In the genomic region with DNA sequence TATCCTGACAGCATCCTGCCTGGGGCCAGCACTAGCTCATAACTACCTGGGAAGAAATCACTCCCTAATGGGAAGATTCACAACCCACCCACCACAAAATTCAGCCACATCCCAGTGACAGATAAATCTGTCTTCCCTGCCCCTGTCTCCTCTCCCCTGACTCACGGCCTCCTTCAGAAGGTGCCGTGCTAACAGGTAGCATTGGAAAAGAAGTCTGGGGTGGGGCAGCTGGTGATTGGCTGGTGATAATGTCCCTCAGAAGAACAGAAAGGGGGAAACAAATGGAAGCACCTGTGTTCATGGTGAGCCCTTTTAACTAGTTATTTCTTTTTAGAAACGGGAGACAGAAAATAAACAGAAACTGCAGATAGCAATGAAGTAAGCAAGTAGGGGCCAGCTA, we compare ENCODE assay signal across 13 cellular contexts. TPM values are rescaled to one million over a fixed set of nuclear protein-coding genes. Genes with fewer than 3 reads are reported as not detected.
DNase-seq lines count a peak whose midpoint lies in the region; ATAC-seq and TF ChIP-seq lines count a peak whose summit lies in the region.
"Had no signal": no experiment of that assay in that cellular context is flagged by ENCODE, and none has a peak within 500 bp of the region (broad histone marks: within the 10 kb centered on the region; RNA-seq: fewer than 3 reads in every experiment).

No MANE protein-coding gene starts in this region.

- TF ChIP-seq EP300 in tibial nerve (IDR thresholded peaks at IDR 0.05), result no peak

- CTCF ChIA-PET in activated naive CD4-positive, alpha-beta T cell treated with anti-CD3 and anti-CD28 coated beads, Interleukin-2, amount 10 ng/mL, durations not matched to agents 7 days and 5 days (lab: Charles Lee), result interaction anchor here (0.9 to 5.0 kb wide), 4 partner anchors 24 to 76 kb away, joined by 3 to 66 read pairs (median 3); no protein-coding TSS in a partner anchor

- H3K4me1 ChIP-seq in mesenchymal stem cell (ENCODE audit: control insufficient read depth, insufficient read depth, low read depth, low read length) (peaks cover 8% of the 10 kb centered on the region), tibial nerve (peaks cover 0 to 74% (median 24%) of the 10 kb centered on the region in 4 donors)

- H3K27me3 ChIP-seq in mesenchymal stem cell (ENCODE audit: control insufficient read depth in 1 of 2, insufficient read depth in 1 of 2, low read length in 2 of 2) (no peaks in the 10 kb centered on the region), tibial nerve (no peaks in the 10 kb centered on the region)

- H3K4me2 ChIP-seq in mesenchymal stem cell (ENCODE audit: low read length, poor library complexity, severe bottlenecking), result no peak overlapping the region
- H3K4me2 ChIP-seq: GM23338 had no signal

- no peak overlapping the region for H2BK120ac ChIP-seq in mesenchymal stem cell (ENCODE audit: low read depth, low read length)

- peaks cover 13% of the 10 kb centered on the region for H3K9me3 Mint-ChIP-seq in activated naive CD4-positive, alpha-beta T cell treated with anti-CD3 and anti-CD28 coated beads, Interleukin-2, amount 10 ng/mL, durations not matched to agents 7 days and 5 days
- H3K9me3 Mint-ChIP-seq in activated T-helper 1 cell treated with anti-CD3 and anti-CD28 coated beads, Interleukin-12 subunit alpha, Interleukin-12 subunit beta, Interleukin-2, Interleukin-4 antibody, amounts not matched to agents 30 ng/mL and 10 ng/mL and 1 ng/mL, durations not matched to agents 14 hours and 24 hours and 36 hours, result peaks cover 13% of the 10 kb centered on the region
- H3K9me3 Mint-ChIP-seq: GM23338 had no signal

- H3K27ac ChIP-seq in mesenchymal stem cell (ENCODE audit: low read length, poor library complexity, severe bottlenecking) (no peak overlapping the region), tibial nerve (peak overlapping the region in 3 of 4 donors; percentile 28 to 82 (median 59))

- peaks cover 67% of the 10 kb centered on the region for H3K36me3 Mint-ChIP-seq in activated naive CD4-positive, alpha-beta T cell treated with anti-CD3 and anti-CD28 coated beads, Interleukin-2, amount 10 ng/mL, durations not matched to agents 7 days and 5 days
- H3K36me3 Mint-ChIP-seq in activated T-helper 1 cell treated with anti-CD3 and anti-CD28 coated beads, Interleukin-12 subunit alpha, Interleukin-12 subunit beta, Interleukin-2, Interleukin-4 antibody, amounts not matched to agents 30 ng/mL and 10 ng/mL and 1 ng/mL, durations not matched to agents 14 hours and 24 hours and 36 hours (ENCODE audit: low read depth), result peaks cover 51% of the 10 kb centered on the region

- H2BK5ac ChIP-seq in mesenchymal stem cell (ENCODE audit: low read depth, low read length, poor library complexity, severe bottlenecking), result no peak overlapping the region

- H3K14ac ChIP-seq in mesenchymal stem cell (ENCODE audit: low read length in 2 of 2), result no peak overlapping the region

- DNase-seq in activated naive CD4-positive, alpha-beta T cell treated with anti-CD3 and anti-CD28 coated beads, Interleukin-2, amount 10 ng/mL, durations not matched to agents 7 days and 5 days, result no peak
- DNase-seq in activated naive CD4-positive, alpha-beta T cell (lab: John Stamatoyannopoulos, UW), result no peak
- no peak for DNase-seq in activated T-helper 1 cell treated with anti-CD3 and anti-CD28 coated beads, Interleukin-12 subunit alpha, Interleukin-12 subunit beta, Interleukin-2, Interleukin-4 antibody, amounts not matched to agents 30 ng/mL and 10 ng/mL and 1 ng/mL, durations not matched to agents 14 hours and 24 hours and 36 hours (ENCODE audit: low spot score)
- DNase-seq in mesenchymal stem cell (no peak), tibial nerve (ENCODE audit: low spot score in 2 of 2) (no peak)
- DNase-seq in activated CD4-positive, CD25-positive, alpha-beta regulatory T cell (lab: John Stamatoyannopoulos, UW), result no peak
- DNase-seq: aorta, foreskin fibroblast, nephron progenitor cell, SW 1271 had no signal

- no peak overlapping the region for H4K91ac ChIP-seq in mesenchymal stem cell (ENCODE audit: low read length)

- H3K23ac ChIP-seq in mesenchymal stem cell (ENCODE audit: low read length in 2 of 2), result no peak overlapping the region

- peaks cover 86% of the 10 kb centered on the region for H3K4me1 Mint-ChIP-seq in activated naive CD4-positive, alpha-beta T cell treated with anti-CD3 and anti-CD28 coated beads, Interleukin-2, amount 10 ng/mL, durations not matched to agents 7 days and 5 days
- H3K4me1 Mint-ChIP-seq in activated T-helper 1 cell treated with anti-CD3 and anti-CD28 coated beads, Interleukin-12 subunit alpha, Interleukin-12 subunit beta, Interleukin-2, Interleukin-4 antibody, amounts not matched to agents 30 ng/mL and 10 ng/mL and 1 ng/mL, durations not matched to agents 14 hours and 24 hours and 36 hours (ENCODE audit: low read depth), result peaks cover 74% of the 10 kb centered on the region

- H3K27ac Mint-ChIP-seq in activated naive CD4-positive, alpha-beta T cell treated with anti-CD3 and anti-CD28 coated beads, Interleukin-2, amount 10 ng/mL, durations not matched to agents 7 days and 5 days, result peak overlapping the region; percentile 90
- H3K27ac Mint-ChIP-seq in activated T-helper 1 cell treated with anti-CD3 and anti-CD28 coated beads, Interleukin-12 subunit alpha, Interleukin-12 subunit beta, Interleukin-2, Interleukin-4 antibody, amounts not matched to agents 30 ng/mL and 10 ng/mL and 1 ng/mL, durations not matched to agents 14 hours and 24 hours and 36 hours, result peak overlapping the region; percentile 56
- H3K27ac Mint-ChIP-seq: GM23338, nephron progenitor cell had no signal

- peaks cover 8% of the 10 kb centered on the region for H3K27me3 Mint-ChIP-seq in activated naive CD4-positive, alpha-beta T cell treated with anti-CD3 and anti-CD28 coated beads, Interleukin-2, amount 10 ng/mL, durations not matched to agents 7 days and 5 days
- peaks cover 1% of the 10 kb centered on the region for H3K27me3 Mint-ChIP-seq in activated T-helper 1 cell treated with anti-CD3 and anti-CD28 coated beads, Interleukin-12 subunit alpha, Interleukin-12 subunit beta, Interleukin-2, Interleukin-4 antibody, amounts not matched to agents 30 ng/mL and 10 ng/mL and 1 ng/mL, durations not matched to agents 14 hours and 24 hours and 36 hours (ENCODE audit: insufficient read depth)

- H3K4me3 Mint-ChIP-seq in activated naive CD4-positive, alpha-beta T cell treated with anti-CD3 and anti-CD28 coated beads, Interleukin-2, amount 10 ng/mL, durations not matched to agents 7 days and 5 days, result peak overlapping the region; percentile 49
- H3K4me3 Mint-ChIP-seq in activated T-helper 1 cell treated with anti-CD3 and anti-CD28 coated beads, Interleukin-12 subunit alpha, Interleukin-12 subunit beta, Interleukin-2, Interleukin-4 antibody, amounts not matched to agents 30 ng/mL and 10 ng/mL and 1 ng/mL, durations not matched to agents 14 hours and 24 hours and 36 hours, result peak overlapping the region; percentile 56
- H3K4me3 Mint-ChIP-seq: GM23338, nephron progenitor cell had no signal

- intact Hi-C loops in activated T-helper 1 cell treated with anti-CD3 and anti-CD28 coated beads, Interleukin-12 subunit alpha, Interleukin-12 subunit beta, Interleukin-2, Interleukin-4 antibody, amounts not matched to agents 30 ng/mL and 10 ng/mL and 1 ng/mL, durations not matched to agents 14 hours and 24 hours and 36 hours (cut with micrococcal nuclease), result loop anchor here (2.0 to 5.0 kb wide), 2 partner anchors 19 to 227 kb away; no protein-coding TSS in a partner anchor

- H3K18ac ChIP-seq in mesenchymal stem cell (ENCODE audit: low read depth in 1 of 2, low read length in 2 of 2), result peak overlapping the region in 1 of 2 experiments; percentile 28

- no peak overlapping the region for H2BK15ac ChIP-seq in mesenchymal stem cell (ENCODE audit: low read depth, poor library complexity, severe bottlenecking)

- H3K36me3 ChIP-seq in mesenchymal stem cell (ENCODE audit: control insufficient read depth in 1 of 2, insufficient read depth in 2 of 2, low read depth in 1 of 2, low read length in 2 of 2), result peaks cover 3 to 5% of the 10 kb centered on the region in 2 experiments
- H3K36me3 ChIP-seq in tibial nerve, result no peaks in the 10 kb centered on the region

- H2AK5ac ChIP-seq in mesenchymal stem cell (ENCODE audit: low read length, severe bottlenecking), result peak overlapping the region; percentile 58

- H3K4me3 ChIP-seq in mesenchymal stem cell (ENCODE audit: insufficient read depth in 1 of 2, low read depth in 1 of 2, low read length in 2 of 2) (no peak overlapping the region), tibial nerve (no peak overlapping the region)
- H3K4me3 ChIP-seq: GM23338 had no signal

- H2BK12ac ChIP-seq in mesenchymal stem cell (ENCODE audit: low read length in 2 of 2), result peak overlapping the region in 1 of 2 experiments; percentile 80

- no peak overlapping the region for H3K4ac ChIP-seq in mesenchymal stem cell (ENCODE audit: low read depth in 1 of 2, low read length in 2 of 2)

- H2AFZ ChIP-seq in mesenchymal stem cell (ENCODE audit: low read depth, low read length), result no peak overlapping the region
- H2AFZ ChIP-seq: GM23338 had no signal

- ATAC-seq in GM21717 (IDR thresholded peaks at IDR 0.05; ENCODE audit: unreplicated experiment) (no peak), HG02884 (IDR thresholded peaks at IDR 0.05; ENCODE audit: unreplicated experiment) (no peak)
- ATAC-seq: GM23338 had no signal

- TF ChIP-seq POLR2A in tibial nerve (IDR thresholded peaks at IDR 0.05), result no peak

- H3K79me1 ChIP-seq in mesenchymal stem cell (replicated peaks; ENCODE audit: low read length, poor library complexity, severe bottlenecking), result peaks cover 46% of the 10 kb centered on the region

- H3K9me3 ChIP-seq in mesenchymal stem cell (ENCODE audit: control insufficient read depth, low read length), result peaks cover 6% of the 10 kb centered on the region
- H3K9me3 ChIP-seq in tibial nerve, result peaks cover 0 to 4% (median 0%) of the 10 kb centered on the region in 4 donors

- no peak for TF ChIP-seq CTCF in tibial nerve (IDR thresholded peaks at IDR 0.05)

- 93% methylated on average over 3 of the region's 3 CpGs for WGBS in mesenchymal stem cell
- 83 to 84% methylated on average over 3 of the region's 3 CpGs for WGBS in tibial nerve, 2 donors

- H3K9ac ChIP-seq in mesenchymal stem cell (ENCODE audit: low read length), result no peak overlapping the region

- H4K8ac ChIP-seq in mesenchymal stem cell (ENCODE audit: low read length), result no peak overlapping the region

RNA-seq across cellular contexts. Expression of gene ITPKB, which starts 29.1 kb away (rescaled TPM):
- 38.3 and 38.5 TPM in 2 replicates for total RNA-seq in activated T-helper 1 cell treated with anti-CD3 and anti-CD28 coated beads, Interleukin-12 subunit alpha, Interleukin-12 subunit beta, Interleukin-2, Interleukin-4 antibody, amounts not matched to agents 30 ng/mL and 10 ng/mL and 1 ng/mL, durations not matched to agents 14 hours and 24 hours and 36 hours
- 8.1 TPM for polyA plus RNA-seq in mesenchymal stem cell (2013, experiment 1 of 2)
- 8.0 TPM for polyA plus RNA-seq in mesenchymal stem cell (2013, experiment 2 of 2)
- total RNA-seq in tibial nerve, result 10 to 100 TPM; 49.2 to 82.0 (median 52.7) TPM
